In the genomic region with DNA sequence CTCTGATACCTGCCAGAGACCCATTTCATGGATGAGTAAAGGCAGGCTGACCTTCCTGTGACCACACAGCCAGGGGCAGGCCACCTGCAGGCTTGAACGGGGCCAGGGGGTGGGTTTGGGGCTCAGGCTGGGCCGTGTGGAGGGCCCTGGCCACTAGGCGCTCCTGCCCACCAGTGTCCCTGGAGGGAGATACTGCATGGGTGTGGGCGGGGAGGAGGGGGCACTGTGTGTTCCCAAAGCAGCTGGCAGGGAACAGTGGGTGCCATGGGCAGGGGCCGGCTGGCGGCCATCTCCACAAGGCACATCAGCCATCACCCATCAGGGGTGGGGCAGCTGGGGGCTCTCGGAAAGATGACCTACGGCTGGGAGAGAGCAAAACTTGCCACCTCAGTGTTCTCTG, we compare ENCODE assay signal across 17 cellular contexts. TPM values are rescaled to one million over a fixed set of nuclear protein-coding genes. Genes with fewer than 3 reads are reported as not detected.
DNase-seq lines count a peak whose midpoint lies in the region; ATAC-seq and TF ChIP-seq lines count a peak whose summit lies in the region.
"Had no signal": no experiment of that assay in that cellular context is flagged by ENCODE, and none has a peak within 500 bp of the region (broad histone marks: within the 10 kb centered on the region; RNA-seq: fewer than 3 reads in every experiment).

No MANE protein-coding gene starts in this region.

- H3K4me3 Mint-ChIP-seq in natural killer cell treated with Interleukin-12 subunit alpha and Interleukin-12 subunit beta and Interleukin-15 and Interleukin-18, amount 100 ng/mL, for 72 hours: no peak overlapping the region
- no peak overlapping the region for H3K4me3 Mint-ChIP-seq in natural killer cell
- H3K4me3 Mint-ChIP-seq in T-helper 17 cell: no peak overlapping the region
- H3K4me3 Mint-ChIP-seq: CD4-positive, alpha-beta T cell had no signal

- peak overlapping the region; percentile 42 for H3K18ac ChIP-seq in neuronal stem cell (ENCODE audit: low read length)

- DNase-seq in natural killer cell treated with Interleukin-12 subunit alpha and Interleukin-12 subunit beta and Interleukin-15 and Interleukin-18, amount 100 ng/mL, for 72 hours (ENCODE audit: low spot score): peak; percentile 54
- DNase-seq in natural killer cell (no peak), RWPE1 (ENCODE audit: low spot score) (no peak), neuronal stem cell (ENCODE audit: low spot score) (no peak), NCI-H2227 (lab: John Stamatoyannopoulos, UW; ENCODE audit: unreplicated experiment) (no peak), SKM-1 treated with dmso at 0.1 percent for 144 hours (lab: John Stamatoyannopoulos, UW; ENCODE audit: unreplicated experiment) (no peak), T-helper 17 cell (no peak)
- DNase-seq: AML-193; Calu3; CD4-positive, alpha-beta T cell; DMS53; NCI-H1930; NCI-H2171; NCI-H446 treated with DMSO at 0.1 percent for 48 hours; NK-92 treated with Interleukin-12 subunit alpha and Interleukin-12 subunit beta, amount 100 ng/mL, for 24 hours had no signal

- no peaks in the 10 kb centered on the region for H3K27me3 ChIP-seq in neuronal stem cell (ENCODE audit: control insufficient read depth in 3 of 3, insufficient read depth in 3 of 3, low read depth in 1 of 3, low read length in 3 of 3)

- H3K23ac ChIP-seq in neuronal stem cell (ENCODE audit: low read depth, low read length, poor library complexity): no peak overlapping the region

- CTCF ChIA-PET in RWPE1 (lab: Yijun Ruan, JAX): interaction anchor here (0.6 to 0.7 kb wide), 3 partner anchors 144 to 824 kb away, joined by 3 to 5 read pairs (median 4); no protein-coding TSS in a partner anchor

- H4K8ac ChIP-seq in neuronal stem cell (ENCODE audit: low read depth, low read length): no peak overlapping the region

- no peak overlapping the region for H3K9ac ChIP-seq in neuronal stem cell (ENCODE audit: low read depth, low read length, poor library complexity)

- no peak overlapping the region for H2BK5ac ChIP-seq in neuronal stem cell (ENCODE audit: low read length)

- peaks cover 0 to 5% of the 10 kb centered on the region in 2 donors for H3K4me1 ChIP-seq in neuronal stem cell (ENCODE audit: control insufficient read depth in 2 of 2, insufficient read depth in 1 of 2, low read depth in 1 of 2, low read length in 2 of 2)

- POLR2A ChIA-PET in RWPE1 (lab: Yijun Ruan, JAX; ENCODE audit: low non-redundant PET): interaction anchor here (0.7 kb wide), 1 partner anchor 480 kb away, joined by 3 read pairs; no protein-coding TSS in a partner anchor

- H3K4me2 ChIP-seq in neuronal stem cell (ENCODE audit: insufficient read depth, low read length, poor library complexity, severe bottlenecking): no peak overlapping the region

- H3K9me3 ChIP-seq in neuronal stem cell (replicated peaks in 1 of 2; ENCODE audit: control insufficient read depth in 2 of 2, insufficient read depth in 1 of 2, low read depth in 1 of 2, low read length in 2 of 2) (no peaks in the 10 kb centered on the region), T-helper 17 cell (ENCODE audit: control insufficient read depth, low read length, poor library complexity, severe bottlenecking) (no peaks in the 10 kb centered on the region)

- WGBS in neuronal stem cell (ENCODE audit: extremely low coverage in 2 of 2, insufficient read length in 2 of 2, insufficient replicate concordance in 1 of 2), 2 donors: no CpG with 5 or more reads among the region's 8 CpGs

- H2BK12ac ChIP-seq in neuronal stem cell (ENCODE audit: low read length): no peak overlapping the region

- H3K36me3 ChIP-seq in neuronal stem cell (replicated peaks in 1 of 2; ENCODE audit: control insufficient read depth in 2 of 2, insufficient read depth in 2 of 2, low read length in 2 of 2): peaks cover 6 to 15% of the 10 kb centered on the region in 2 donors

- peaks cover 34% of the 10 kb centered on the region for H3K79me1 ChIP-seq in neuronal stem cell (ENCODE audit: low read depth, low read length)

- TF ChIP-seq CTCF in natural killer cell (IDR thresholded peaks at IDR 0.05) (no peak), RWPE1 (conservative IDR thresholded peaks at IDR 0.05; ENCODE audit: low read depth) (no peak)

- H3K27ac ChIP-seq in RWPE1 (peak overlapping the region; percentile 46), neuronal stem cell (replicated peaks; ENCODE audit: low read length) (no peak overlapping the region)
- H3K27ac ChIP-seq: HL-60, SK-N-MC had no signal

- no peak overlapping the region for H3K14ac ChIP-seq in neuronal stem cell (ENCODE audit: low read length)

- peaks cover 9 to 15% of the 10 kb centered on the region in 2 donors for H3K4me1 Mint-ChIP-seq in natural killer cell treated with Interleukin-12 subunit alpha and Interleukin-12 subunit beta and Interleukin-15 and Interleukin-18, amount 100 ng/mL, for 72 hours (ENCODE audit: low read depth in 2 of 2)
- peaks cover 0 to 24% of the 10 kb centered on the region in 2 donors for H3K4me1 Mint-ChIP-seq in natural killer cell
- H3K4me1 Mint-ChIP-seq in T-helper 17 cell: peaks cover 10% of the 10 kb centered on the region

- H4K91ac ChIP-seq in neuronal stem cell (ENCODE audit: low read depth, low read length, poor library complexity): peak overlapping the region; percentile 46

- H2BK120ac ChIP-seq in neuronal stem cell (ENCODE audit: low read depth, low read length): no peak overlapping the region

- H3K4me3 ChIP-seq in neuronal stem cell (ENCODE audit: low read length in 2 of 2): no peak overlapping the region
- H3K4me3 ChIP-seq: SK-N-MC had no signal

- intact Hi-C loops in natural killer cell (cut with micrococcal nuclease): no loop called here

- peak overlapping the region; percentile 40 for H2BK15ac ChIP-seq in neuronal stem cell (ENCODE audit: low read length)

- no peak overlapping the region for H2AK5ac ChIP-seq in neuronal stem cell (ENCODE audit: low read depth, low read length)

- H3K27me3 Mint-ChIP-seq in natural killer cell treated with Interleukin-12 subunit alpha and Interleukin-12 subunit beta and Interleukin-15 and Interleukin-18, amount 100 ng/mL, for 72 hours: no peaks in the 10 kb centered on the region
- H3K27me3 Mint-ChIP-seq in natural killer cell (ENCODE audit: low read depth in 2 of 2) (no peaks in the 10 kb centered on the region), T-helper 17 cell (no peaks in the 10 kb centered on the region)
- H3K27me3 Mint-ChIP-seq: CD4-positive, alpha-beta T cell had no signal

- no peak for ATAC-seq in natural killer cell treated with Interleukin-12 subunit alpha and Interleukin-12 subunit beta and Interleukin-15 and Interleukin-18, amount 100 ng/mL, for 72 hours
- no peak for ATAC-seq in natural killer cell
- no peak for ATAC-seq in T-helper 17 cell

- H3K27ac Mint-ChIP-seq in natural killer cell treated with Interleukin-12 subunit alpha and Interleukin-12 subunit beta and Interleukin-15 and Interleukin-18, amount 100 ng/mL, for 72 hours: no peak overlapping the region
- no peak overlapping the region for H3K27ac Mint-ChIP-seq in natural killer cell
- H3K27ac Mint-ChIP-seq in T-helper 17 cell: no peak overlapping the region
- H3K27ac Mint-ChIP-seq: CD4-positive, alpha-beta T cell had no signal

- no peak overlapping the region for H3K4ac ChIP-seq in neuronal stem cell (ENCODE audit: low read length)

- H2AFZ ChIP-seq in neuronal stem cell (ENCODE audit: low read length): no peak overlapping the region

- no peaks in the 10 kb centered on the region for H3K9me3 Mint-ChIP-seq in natural killer cell treated with Interleukin-12 subunit alpha and Interleukin-12 subunit beta and Interleukin-15 and Interleukin-18, amount 100 ng/mL, for 72 hours
- H3K9me3 Mint-ChIP-seq in natural killer cell: no peaks in the 10 kb centered on the region
- H3K9me3 Mint-ChIP-seq: CD4-positive, alpha-beta T cell had no signal

- H3K36me3 Mint-ChIP-seq in natural killer cell treated with Interleukin-12 subunit alpha and Interleukin-12 subunit beta and Interleukin-15 and Interleukin-18, amount 100 ng/mL, for 72 hours: no peaks in the 10 kb centered on the region
- no peaks in the 10 kb centered on the region for H3K36me3 Mint-ChIP-seq in natural killer cell
- H3K36me3 Mint-ChIP-seq in T-helper 17 cell (ENCODE audit: low read depth): no peaks in the 10 kb centered on the region

RNA-seq across cellular contexts. Expression of a gene that starts 15.4 kb away (rescaled TPM):
- total RNA-seq in natural killer cell treated with Interleukin-12 subunit alpha and Interleukin-12 subunit beta and Interleukin-15 and Interleukin-18, amount 100 ng/mL, for 72 hours: 1 to 10 TPM; 6.8 to 8.6 TPM
- total RNA-seq in natural killer cell (10 to 100 TPM in 2 of 3 donors, 1 to 10 TPM in 1; 2.3 to 15.6 (median 10.5) TPM), T-helper 17 cell (10 to 100 TPM in 1 of 2 donors, 1 to 10 TPM in 1; 6.2 to 22.8 TPM)
- 32.2 TPM for polyA plus RNA-seq in neuronal stem cell (2013, experiment 1 of 2)
- 33.5 TPM for polyA plus RNA-seq in neuronal stem cell (2013, experiment 2 of 2)
